26 cellular contexts compared by ENCODE assay signal in genomic region chr1:197559244-197559643, GRCh38.
"Had no signal": no experiment of that assay in that cellular context is flagged by ENCODE, and none has a peak within 500 bp of the region (broad histone marks: within the 10 kb centered on the region; RNA-seq: fewer than 3 reads in every experiment).

No MANE protein-coding gene starts in this region.

- H3K4me1 Mint-ChIP-seq: naive thymus-derived CD8-positive, alpha-beta T cell; nephron progenitor cell; stimulated activated naive B cell treated with anti-CD40 and anti-IgM and Interleukin-4, amounts not matched to agents 10 μg/mL and 1 μg/mL and 100 μg/mL, for 72 hours had no signal

- H3K4me1 ChIP-seq: prostate gland, sigmoid colon, upper lobe of left lung had no signal

- H3K9me3 Mint-ChIP-seq: immature natural killer cell; nephron progenitor cell; stimulated activated naive B cell treated with anti-CD40 and anti-IgM and Interleukin-4, amounts not matched to agents 10 μg/mL and 1 μg/mL and 100 μg/mL, for 72 hours; stimulated activated naive CD8-positive, alpha-beta T cell treated with anti-CD3 and anti-CD28 coated beads, Interleukin-15, Interleukin-2, amounts not matched to agents 100 ng/mL and 50 ng/mL, for 24 hours had no signal

- H3K9me3 ChIP-seq: esophagus muscularis mucosa, prostate gland, sigmoid colon, spleen, thoracic aorta, upper lobe of left lung had no signal

- H3K27me3 Mint-ChIP-seq: naive thymus-derived CD8-positive, alpha-beta T cell; stimulated activated naive B cell treated with anti-CD40 and anti-IgM and Interleukin-4, amounts not matched to agents 10 μg/mL and 1 μg/mL and 100 μg/mL, for 72 hours; stimulated activated naive CD8-positive, alpha-beta T cell treated with anti-CD3 and anti-CD28 coated beads, Interleukin-15, Interleukin-2, amounts not matched to agents 100 ng/mL and 50 ng/mL, for 24 hours had no signal

- H3K36me3 ChIP-seq: prostate gland, sigmoid colon, upper lobe of left lung had no signal

- DNase-seq: dermis blood vessel endothelial cell; effector memory CD4-positive, alpha-beta T cell; foreskin melanocyte; hypothalamus; immature natural killer cell; kidney; mesendoderm; naive thymus-derived CD8-positive, alpha-beta T cell; nephron progenitor cell; nucleus accumbens; right cardiac atrium; sigmoid colon; spleen; stimulated activated CD4-positive, alpha-beta T cell treated with anti-CD3 and anti-CD28 coated beads, Interleukin-4, amount 100 ng/mL, for 4 hours; stimulated activated naive B cell treated with anti-CD40 and anti-IgM and Interleukin-4, amounts not matched to agents 10 μg/mL and 1 μg/mL and 100 μg/mL, for 72 hours; upper lobe of left lung had no signal

- H3K27me3 ChIP-seq: esophagus muscularis mucosa, sigmoid colon, spleen, tibial nerve, upper lobe of left lung had no signal

- H3K4me3 ChIP-seq: coronary artery, esophagus muscularis mucosa, prostate gland, sigmoid colon, skin epidermis, spleen, thoracic aorta, tibial nerve, upper lobe of left lung had no signal

- H3K27ac ChIP-seq: coronary artery, esophagus muscularis mucosa, prostate gland, sigmoid colon, skin epidermis, spleen, thoracic aorta, tibial nerve, upper lobe of left lung had no signal

- H3K4me3 Mint-ChIP-seq: immature natural killer cell; naive thymus-derived CD8-positive, alpha-beta T cell; nephron progenitor cell; stimulated activated naive B cell treated with anti-CD40 and anti-IgM and Interleukin-4, amounts not matched to agents 10 μg/mL and 1 μg/mL and 100 μg/mL, for 72 hours; stimulated activated naive CD8-positive, alpha-beta T cell treated with anti-CD3 and anti-CD28 coated beads, Interleukin-15, Interleukin-2, amounts not matched to agents 100 ng/mL and 50 ng/mL, for 24 hours had no signal

- ATAC-seq: left lobe of liver; naive thymus-derived CD8-positive, alpha-beta T cell; stimulated activated naive B cell treated with anti-CD40 and anti-IgM and Interleukin-4, amounts not matched to agents 10 μg/mL and 1 μg/mL and 100 μg/mL, for 72 hours had no signal

- H3K27ac Mint-ChIP-seq: immature natural killer cell; naive thymus-derived CD8-positive, alpha-beta T cell; nephron progenitor cell; stimulated activated naive B cell treated with anti-CD40 and anti-IgM and Interleukin-4, amounts not matched to agents 10 μg/mL and 1 μg/mL and 100 μg/mL, for 72 hours; stimulated activated naive CD8-positive, alpha-beta T cell treated with anti-CD3 and anti-CD28 coated beads, Interleukin-15, Interleukin-2, amounts not matched to agents 100 ng/mL and 50 ng/mL, for 24 hours had no signal

- FAIRE-seq: endothelial cell of umbilical vein, kidney, urothelium cell line had no signal
